In genomic region chr17:74249966-74250365, GRCh38 we compare ENCODE assay signal across 31 cellular contexts. TPM values are rescaled to one million over a fixed set of nuclear protein-coding genes. Genes with fewer than 3 reads are reported as not detected.
DNase-seq lines count a peak whose midpoint lies in the region; ATAC-seq and TF ChIP-seq lines count a peak whose summit lies in the region.
"Had no signal": no experiment of that assay in that cellular context is flagged by ENCODE, and none has a peak within 500 bp of the region (broad histone marks: within the 10 kb centered on the region; RNA-seq: fewer than 3 reads in every experiment).

No MANE protein-coding gene starts in this region.

- H3K79me2 ChIP-seq in H9 (ENCODE audit: insufficient read depth, low read length) = no peaks in the 10 kb centered on the region

- H2BK15ac ChIP-seq in H9 (ENCODE audit: low read depth, low read length) = no peak overlapping the region

- H3K36me3 Mint-ChIP-seq in H9 (ENCODE audit: insufficient read depth in 1 of 3, low read depth in 3 of 3) = peaks cover 3 to 20% (median 17%) of the 10 kb centered on the region in 3 experiments; a peak in 6 of 7 replicates
- peaks cover 22% of the 10 kb centered on the region for H3K36me3 Mint-ChIP-seq in brain
- H3K36me3 Mint-ChIP-seq in activated CD8-positive, alpha-beta memory T cell treated with anti-CD3 and anti-CD28 coated beads, Interleukin-2, amount 10 ng/mL, durations not matched to agents 7 days and 5 days = no peaks in the 10 kb centered on the region

- H3K56ac ChIP-seq in H9 (ENCODE audit: insufficient read length, low read depth, low read length) = no peak overlapping the region

- TF ChIP-seq CTCF in H9 (conservative IDR thresholded peaks at IDR 0.05) = no peak
- no peak for TF ChIP-seq CTCF in brain (conservative IDR thresholded peaks at IDR 0.05)

- H4K5ac ChIP-seq in H9 (ENCODE audit: insufficient read length, low read depth, low read length) = no peak overlapping the region

- no peak overlapping the region for H3K9ac ChIP-seq in H9 (ENCODE audit: extremely low read depth, insufficient read length, low read length)
- H3K9ac ChIP-seq: KMS-11 had no signal

- WGBS in H9 (ENCODE audit: extremely low coverage, insufficient read length, low lambda C conversion rate) = no CpG with 5 or more reads among the region's 13 CpGs

- no peak for DNase-seq in H9
- peak; percentile 28 for DNase-seq in left kidney (ENCODE audit: low read depth, low spot score)
- peak in 18 of 49 donors; percentile 17 to 62 (median 38) for DNase-seq in substantia nigra (lab: John Stamatoyannopoulos, UW)
- no peak for DNase-seq in activated CD8-positive, alpha-beta memory T cell treated with anti-CD3 and anti-CD28 coated beads, Interleukin-2, amount 10 ng/mL, durations not matched to agents 7 days and 5 days
- DNase-seq: activated CD4-positive, alpha-beta T cell treated with anti-CD3 and anti-CD28 coated beads, Interleukin-2, amount 10 ng/mL, durations not matched to agents 24 days and 14 days; activated naive CD4-positive, alpha-beta T cell treated with anti-CD3 and anti-CD28 coated beads, Interleukin-2, amount 10 ng/mL, durations not matched to agents 7 days and 5 days; activated T-cell treated with anti-CD3 and anti-CD28 coated beads, Interleukin-2, amount 50 U/mL, for 72 hours; amniotic stem cell; CD4-positive, alpha-beta T cell; HFFc6; naive thymus-derived CD4-positive, alpha-beta T cell; NCI-H146; NCI-H2171 treated with DMSO at 0.1 percent for 48 hours; NCI-H524; NK-92 treated with Interleukin-12 subunit alpha and Interleukin-12 subunit beta, amount 100 ng/mL, for 24 hours; ovary; PC-9; SIG-M5; SW 1271; T1000 had no signal

- no peak overlapping the region for H3K4ac ChIP-seq in H9 (ENCODE audit: low read depth, low read length)

- H3K27me3 ChIP-seq in H9 (ENCODE audit: insufficient read depth, low read length) = no peaks in the 10 kb centered on the region
- H3K27me3 ChIP-seq: breast epithelium, ovary, upper lobe of left lung had no signal

- no peak overlapping the region for H2BK5ac ChIP-seq in H9 (ENCODE audit: insufficient read length, low read length)

- no peak overlapping the region for H3K23ac ChIP-seq in H9 (ENCODE audit: insufficient read length, low read depth, low read length)

- H2AFZ ChIP-seq in H9 (ENCODE audit: low read length) = no peak overlapping the region
- H2AFZ ChIP-seq: PC-9 had no signal

- no peak overlapping the region for H3K4me2 ChIP-seq in H9 (ENCODE audit: insufficient read depth, insufficient read length, low read length)
- H3K4me2 ChIP-seq: KMS-11, PC-9 had no signal

- H3K4me3 Mint-ChIP-seq in H9 (no peak overlapping the region), brain (no peak overlapping the region)
- no peak overlapping the region for H3K4me3 Mint-ChIP-seq in activated CD8-positive, alpha-beta memory T cell treated with anti-CD3 and anti-CD28 coated beads, Interleukin-2, amount 10 ng/mL, durations not matched to agents 7 days and 5 days
- H3K4me3 Mint-ChIP-seq: activated CD4-positive, alpha-beta T cell treated with anti-CD3 and anti-CD28 coated beads, Interleukin-2, amount 10 ng/mL, durations not matched to agents 24 days and 14 days; activated naive CD4-positive, alpha-beta T cell treated with anti-CD3 and anti-CD28 coated beads, Interleukin-2, amount 10 ng/mL, durations not matched to agents 7 days and 5 days; activated T-cell treated with anti-CD3 and anti-CD28 coated beads, Interleukin-2, amount 50 U/mL, for 72 hours; CD4-positive, alpha-beta T cell; HFFc6; naive thymus-derived CD4-positive, alpha-beta T cell had no signal

- H3K79me1 ChIP-seq in H9 (ENCODE audit: insufficient read depth, low read depth, low read length, poor library complexity, severe bottlenecking) = no peaks in the 10 kb centered on the region

- peaks cover 9 to 18% of the 10 kb centered on the region in 2 experiments for H3K9me3 Mint-ChIP-seq in H9
- H3K9me3 Mint-ChIP-seq in brain = peaks cover 0 to 4% (median 0%) of the 10 kb centered on the region in 5 experiments
- no peaks in the 10 kb centered on the region for H3K9me3 Mint-ChIP-seq in activated CD8-positive, alpha-beta memory T cell treated with anti-CD3 and anti-CD28 coated beads, Interleukin-2, amount 10 ng/mL, durations not matched to agents 7 days and 5 days (ENCODE audit: low read depth)
- H3K9me3 Mint-ChIP-seq: activated CD4-positive, alpha-beta T cell treated with anti-CD3 and anti-CD28 coated beads, Interleukin-2, amount 10 ng/mL, durations not matched to agents 24 days and 14 days; activated naive CD4-positive, alpha-beta T cell treated with anti-CD3 and anti-CD28 coated beads, Interleukin-2, amount 10 ng/mL, durations not matched to agents 7 days and 5 days; activated T-cell treated with anti-CD3 and anti-CD28 coated beads, Interleukin-2, amount 50 U/mL, for 72 hours; CD4-positive, alpha-beta T cell; naive thymus-derived CD4-positive, alpha-beta T cell had no signal

- no peak overlapping the region for H4K8ac ChIP-seq in H9 (replicated peaks; ENCODE audit: insufficient read length, low read depth, low read length)

- H3K18ac ChIP-seq in H9 (ENCODE audit: insufficient read length, low read depth, low read length) = no peak overlapping the region

- no peak overlapping the region for H2AK5ac ChIP-seq in H9 (ENCODE audit: insufficient read length, low read length)

- H3K23me2 ChIP-seq in H9 (ENCODE audit: insufficient read length, low read depth, low read length, poor library complexity, severe bottlenecking) = peaks cover 4% of the 10 kb centered on the region

- H3K27me3 Mint-ChIP-seq in H9 (ENCODE audit: low read depth) (peaks cover 18% of the 10 kb centered on the region), brain (peaks cover 7% of the 10 kb centered on the region)
- no peaks in the 10 kb centered on the region for H3K27me3 Mint-ChIP-seq in activated CD8-positive, alpha-beta memory T cell treated with anti-CD3 and anti-CD28 coated beads, Interleukin-2, amount 10 ng/mL, durations not matched to agents 7 days and 5 days
- H3K27me3 Mint-ChIP-seq: activated CD4-positive, alpha-beta T cell treated with anti-CD3 and anti-CD28 coated beads, Interleukin-2, amount 10 ng/mL, durations not matched to agents 24 days and 14 days; CD4-positive, alpha-beta T cell; naive thymus-derived CD4-positive, alpha-beta T cell had no signal

- H3K14ac ChIP-seq in H9 (ENCODE audit: insufficient read depth, low read length) = peak overlapping the region; percentile 21; the same call in 1 of the 2 replicates

- ATAC-seq in HG03439 (IDR thresholded peaks at IDR 0.05; ENCODE audit: unreplicated experiment) (no peak), GM18517 (IDR thresholded peaks at IDR 0.05; ENCODE audit: unreplicated experiment) (no peak)
- ATAC-seq in activated CD8-positive, alpha-beta memory T cell treated with anti-CD3 and anti-CD28 coated beads, Interleukin-2, amount 10 ng/mL, durations not matched to agents 7 days and 5 days = no peak
- ATAC-seq: activated T-cell treated with anti-CD3 and anti-CD28 coated beads, Interleukin-2, amount 50 U/mL, for 72 hours; left lobe of liver; naive thymus-derived CD4-positive, alpha-beta T cell had no signal

- H3K27ac Mint-ChIP-seq in H9 (no peak overlapping the region), brain (peak overlapping the region in 4 of 5 experiments; percentile 39 to 97 (median 73))
- no peak overlapping the region for H3K27ac Mint-ChIP-seq in activated CD8-positive, alpha-beta memory T cell treated with anti-CD3 and anti-CD28 coated beads, Interleukin-2, amount 10 ng/mL, durations not matched to agents 7 days and 5 days
- H3K27ac Mint-ChIP-seq: activated CD4-positive, alpha-beta T cell treated with anti-CD3 and anti-CD28 coated beads, Interleukin-2, amount 10 ng/mL, durations not matched to agents 24 days and 14 days; activated naive CD4-positive, alpha-beta T cell treated with anti-CD3 and anti-CD28 coated beads, Interleukin-2, amount 10 ng/mL, durations not matched to agents 7 days and 5 days; activated T-cell treated with anti-CD3 and anti-CD28 coated beads, Interleukin-2, amount 50 U/mL, for 72 hours; CD4-positive, alpha-beta T cell; HFFc6 had no signal

- H2BK20ac ChIP-seq in H9 (ENCODE audit: low read depth, low read length, poor library complexity, severe bottlenecking) = no peak overlapping the region

- H3K4me1 Mint-ChIP-seq in H9 = peaks cover 18 to 33% of the 10 kb centered on the region in 2 experiments
- H3K4me1 Mint-ChIP-seq in brain = peaks cover 45% of the 10 kb centered on the region
- H3K4me1 Mint-ChIP-seq in activated CD8-positive, alpha-beta memory T cell treated with anti-CD3 and anti-CD28 coated beads, Interleukin-2, amount 10 ng/mL, durations not matched to agents 7 days and 5 days = peaks cover 6% of the 10 kb centered on the region
- H3K4me1 Mint-ChIP-seq: activated CD4-positive, alpha-beta T cell treated with anti-CD3 and anti-CD28 coated beads, Interleukin-2, amount 10 ng/mL, durations not matched to agents 24 days and 14 days; activated naive CD4-positive, alpha-beta T cell treated with anti-CD3 and anti-CD28 coated beads, Interleukin-2, amount 10 ng/mL, durations not matched to agents 7 days and 5 days had no signal

- H3K9me3 ChIP-seq in H9 (ENCODE audit: control insufficient read depth, low read depth, low read length) = no peaks in the 10 kb centered on the region
- H3K9me3 ChIP-seq: breast epithelium, ovary, upper lobe of left lung had no signal

- H4K91ac ChIP-seq in H9 (ENCODE audit: insufficient read length, low read depth, low read length) = no peak overlapping the region

- H3T11ph ChIP-seq in H9 (ENCODE audit: low read length) = no peak overlapping the region

- H2BK120ac ChIP-seq in H9 (ENCODE audit: low read depth, low read length, poor library complexity, severe bottlenecking) = no peak overlapping the region

- no peaks in the 10 kb centered on the region; the same call in 1 of the 2 replicates for H3K4me1 ChIP-seq in H9 (ENCODE audit: insufficient read depth, low read length)
- H3K4me1 ChIP-seq: breast epithelium, upper lobe of left lung had no signal

- H3K27ac ChIP-seq in H9 (ENCODE audit: insufficient read length, low read depth, low read length) (no peak overlapping the region), substantia nigra (ENCODE audit: low read depth, low read length, poor library complexity, severe bottlenecking) (peak overlapping the region; percentile 99)
- H3K27ac ChIP-seq: breast epithelium, coronary artery, HL-60, KMS-11, ovary, PC-9, upper lobe of left lung had no signal

- CTCF ChIA-PET in activated CD8-positive, alpha-beta memory T cell treated with anti-CD3 and anti-CD28 coated beads, Interleukin-2, amount 10 ng/mL, durations not matched to agents 7 days and 5 days (lab: Charles Lee) = no interaction called here

- H4K20me1 ChIP-seq in H9 (ENCODE audit: control insufficient read depth, insufficient read depth, insufficient read length) = no peaks in the 10 kb centered on the region

- H2BK12ac ChIP-seq in H9 (ENCODE audit: insufficient read length, low read depth, low read length) = no peak overlapping the region

RNA-seq across cellular contexts. Expression of gene DNAI2, which starts 24.1 kb away (rescaled TPM):
- total RNA-seq in H9 (2021) = not detected in 2 replicates
- 0.56 TPM for polyA plus RNA-seq in brain (ENCODE audit: insufficient read depth, low read depth, low replicate concordance)
- total RNA-seq in activated CD8-positive, alpha-beta memory T cell treated with anti-CD3 and anti-CD28 coated beads, Interleukin-2, amount 10 ng/mL, durations not matched to agents 7 days and 5 days = 1 to 10 TPM in 1 of 2 experiments, under 1 TPM in 1; 0.35 to 1.3 TPM
- total RNA-seq: breast epithelium, fibroblast of villous mesenchyme, HFFc6, left lobe of liver, PC-9 had no signal
- polyA plus RNA-seq: esophagus had no signal

RNA-seq across cellular contexts. Expression of gene TTYH2, which starts 36.6 kb away (rescaled TPM):
- 1.6 and 3.2 TPM in 2 replicates for total RNA-seq in H9 (2021)
- polyA plus RNA-seq in brain (ENCODE audit: insufficient read depth, low read depth, low replicate concordance) = 91.1 TPM
- total RNA-seq in activated CD8-positive, alpha-beta memory T cell treated with anti-CD3 and anti-CD28 coated beads, Interleukin-2, amount 10 ng/mL, durations not matched to agents 7 days and 5 days = 10 to 100 TPM in 1 of 2 experiments, 1 to 10 TPM in 1; 7.1 to 12.8 TPM

RNA-seq across cellular contexts. Expression of gene RPL38, which starts 46.5 kb away (rescaled TPM):
- 1,354 and 1,358 TPM in 2 replicates for total RNA-seq in H9 (2021)
- polyA plus RNA-seq in brain (ENCODE audit: insufficient read depth, low read depth, low replicate concordance) = 4,253 TPM
- 100 to 1,000 TPM; 921 to 988 TPM for total RNA-seq in activated CD8-positive, alpha-beta memory T cell treated with anti-CD3 and anti-CD28 coated beads, Interleukin-2, amount 10 ng/mL, durations not matched to agents 7 days and 5 days

Comparison
In these comparisons a context has a peak if more than half of its experiments do, and no peak if none do; other contexts are left out.
1. H3K27ac Mint-ChIP-seq: peak in brain (4 of 5); none in H9 (0 of 3) and activated CD8-positive, alpha-beta memory T cell treated with anti-CD3 and anti-CD28 coated beads, Interleukin-2, amount 10 ng/mL, durations not matched to agents 7 days and 5 days (single experiment).